Comparison of ENCODE assay signal across 1 cellular context in the genomic region with DNA sequence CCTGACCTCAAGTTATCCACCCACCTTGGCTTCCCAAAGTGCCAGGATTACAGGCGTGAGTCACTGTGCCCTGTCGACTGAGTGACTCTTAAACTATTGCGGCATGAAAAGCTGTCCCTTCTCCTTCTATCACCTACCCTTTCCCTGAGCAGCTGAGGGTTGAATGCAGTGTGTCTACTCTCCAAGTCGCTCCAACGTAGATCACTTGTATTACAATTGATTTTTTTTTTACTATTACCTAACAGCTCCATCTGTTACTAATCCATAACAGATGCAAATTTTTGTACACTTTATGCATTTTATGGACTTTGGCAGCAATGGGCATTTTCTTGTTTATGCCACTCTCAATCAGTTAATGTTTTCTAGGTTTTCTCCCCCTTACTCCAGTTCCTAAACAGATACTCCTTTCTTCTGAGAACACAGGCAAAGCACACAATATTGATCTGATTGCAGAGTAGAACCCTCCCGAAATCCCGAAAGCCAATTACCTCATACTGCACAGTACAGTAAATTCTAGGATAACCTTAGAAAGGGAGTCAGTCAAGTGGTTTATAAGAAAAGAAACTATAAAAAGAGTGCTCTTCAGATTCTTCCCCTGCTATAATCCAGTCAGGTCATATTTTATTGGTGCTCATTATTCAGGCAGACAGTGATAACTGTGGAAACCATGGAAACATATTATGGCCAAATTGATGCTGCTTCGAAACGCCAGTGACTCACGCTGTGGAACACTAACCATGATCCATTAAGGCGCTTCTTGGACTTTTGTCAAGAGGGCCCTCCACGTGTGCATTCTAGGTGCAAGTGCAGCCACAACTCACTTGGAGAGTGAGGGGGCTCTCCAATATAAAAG.
A peak's percentile ranks its signal among the peaks of the same experiment; 100 is the strongest.
TF ChIP-seq lines count a peak whose summit lies in the region.

No MANE protein-coding gene starts in this region.

TF ChIP-seq in HEK293, 187 proteins besides CTCF, POLR2A, EP300 and RAD21 (continued from another document):
- TF ChIP-seq ZEB2 (tag by site-specific recombination; IDR thresholded peaks at IDR 0.05), result peak; percentile 31; the same call in 1 of the 2 replicates
- TF ChIP-seq ZSCAN30 (tag by site-specific recombination; IDR thresholded peaks at IDR 0.05), result no peak
- TF ChIP-seq SCRT2 (tag by site-specific recombination; IDR thresholded peaks at IDR 0.05), result no peak
- no peak for TF ChIP-seq SCRT1 (tag by site-specific recombination; IDR thresholded peaks at IDR 0.05; ENCODE audit: borderline replicate concordance)
- TF ChIP-seq ZNF10 (tag by site-specific recombination; IDR thresholded peaks at IDR 0.05), result 0 out of 2 replicates have a peak, but pooled peaks have one; percentile 38
- peak; percentile 64; the same call in 1 of the 2 replicates for TF ChIP-seq FEZF1 (tag by site-specific recombination; IDR thresholded peaks at IDR 0.05)
- TF ChIP-seq GLIS2 (tag by site-specific recombination; IDR thresholded peaks at IDR 0.05), result no peak
- TF ChIP-seq ZNF529 (tag by site-specific recombination; IDR thresholded peaks at IDR 0.05; ENCODE audit: insufficient replicate concordance), result no peak
- no peak for TF ChIP-seq KLF16 (tag by site-specific recombination; IDR thresholded peaks at IDR 0.05)
- no peak for TF ChIP-seq ZNF211 (tag by site-specific recombination; IDR thresholded peaks at IDR 0.05; ENCODE audit: low read depth)
- peak; percentile 64; the same call in 1 of the 2 replicates for TF ChIP-seq ZNF335 (tag by site-specific recombination; conservative IDR thresholded peaks at IDR 0.05)
- peak; percentile 50; the same call in 1 of the 2 replicates for TF ChIP-seq ZBTB11 (tag by site-specific recombination; conservative IDR thresholded peaks at IDR 0.05; ENCODE audit: low read depth)
- no peak for TF ChIP-seq ELK4 (IDR thresholded peaks at IDR 0.05; ENCODE audit: borderline replicate concordance, low read depth, low read length)
- no peak for TF ChIP-seq ZBTB20 (tag by site-specific recombination; IDR thresholded peaks at IDR 0.05)
- no peak for TF ChIP-seq OVOL3 (tag by site-specific recombination; IDR thresholded peaks at IDR 0.05)
- TF ChIP-seq ZFP3 (tag by site-specific recombination; IDR thresholded peaks at IDR 0.05; ENCODE audit: low read depth), result no peak
- no peak for TF ChIP-seq ZNF837 (tag by site-specific recombination; IDR thresholded peaks at IDR 0.05)
- TF ChIP-seq ZNF596 (tag by site-specific recombination; IDR thresholded peaks at IDR 0.05), result no peak
- no peak for TF ChIP-seq KLF1 (tag by site-specific recombination; IDR thresholded peaks at IDR 0.05)
- 0 out of 2 replicates have a peak, but pooled peaks have one; percentile 63 for TF ChIP-seq MYNN (tag by site-specific recombination; IDR thresholded peaks at IDR 0.05; ENCODE audit: borderline replicate concordance)
- TF ChIP-seq, protein P1, sequence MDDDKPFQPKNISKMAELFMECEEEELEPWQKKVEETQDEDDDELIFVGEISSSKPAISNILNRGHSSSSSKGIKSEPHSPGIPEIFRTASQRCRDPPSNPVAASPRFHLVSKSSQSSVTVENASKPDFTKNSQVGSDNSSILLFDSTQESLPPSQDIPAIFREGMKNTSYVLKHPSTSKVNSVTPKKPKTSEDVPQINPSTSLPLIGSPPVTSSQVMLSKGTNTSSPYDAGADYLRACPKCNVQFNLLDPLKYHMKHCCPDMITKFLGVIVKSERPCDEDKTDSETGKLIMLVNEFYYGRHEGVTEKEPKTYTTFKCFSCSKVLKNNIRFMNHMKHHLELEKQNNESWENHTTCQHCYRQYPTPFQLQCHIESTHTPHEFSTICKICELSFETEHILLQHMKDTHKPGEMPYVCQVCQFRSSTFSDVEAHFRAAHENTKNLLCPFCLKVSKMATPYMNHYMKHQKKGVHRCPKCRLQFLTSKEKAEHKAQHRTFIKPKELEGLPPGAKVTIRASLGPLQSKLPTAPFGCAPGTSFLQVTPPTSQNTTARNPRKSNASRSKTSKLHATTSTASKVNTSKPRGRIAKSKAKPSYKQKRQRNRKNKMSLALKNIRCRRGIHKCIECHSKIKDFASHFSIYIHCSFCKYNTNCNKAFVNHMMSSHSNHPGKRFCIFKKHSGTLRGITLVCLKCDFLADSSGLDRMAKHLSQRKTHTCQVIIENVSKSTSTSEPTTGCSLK (tag by site-specific recombination; IDR thresholded peaks at IDR 0.05), result no peak
- TF ChIP-seq ZNF510 (tag by site-specific recombination; IDR thresholded peaks at IDR 0.05; ENCODE audit: insufficient replicate concordance), result peak; percentile 14
- no peak for TF ChIP-seq ZNF521 (tag by site-specific recombination; IDR thresholded peaks at IDR 0.05)
- TF ChIP-seq ZNF394 (tag by site-specific recombination; IDR thresholded peaks at IDR 0.05; ENCODE audit: borderline replicate concordance), result 0 out of 2 replicates have a peak, but pooled peaks have one; percentile 16
- 0 out of 2 replicates have a peak, but pooled peaks have one; percentile 10 for TF ChIP-seq ZBTB8A (tag by site-specific recombination; IDR thresholded peaks at IDR 0.05)
- peak; percentile 13; the same call in 1 of the 2 replicates for TF ChIP-seq BCL6B (tag by site-specific recombination; IDR thresholded peaks at IDR 0.05)
- TF ChIP-seq PRDM2 (tag by site-specific recombination; IDR thresholded peaks at IDR 0.05; ENCODE audit: borderline replicate concordance), result no peak
- no peak for TF ChIP-seq ZNF561 (tag by site-specific recombination; IDR thresholded peaks at IDR 0.05; ENCODE audit: borderline replicate concordance)
- no peak for TF ChIP-seq KLF8 (tag by site-specific recombination; IDR thresholded peaks at IDR 0.05)
- no peak for TF ChIP-seq ZNF76 (tag by site-specific recombination; IDR thresholded peaks at IDR 0.05; ENCODE audit: borderline replicate concordance, low read depth)
- 0 out of 2 replicates have a peak, but pooled peaks have one; percentile 8 for TF ChIP-seq PRDM1 (tag by site-specific recombination; IDR thresholded peaks at IDR 0.05)
- TF ChIP-seq ZNF366 (tag by site-specific recombination; conservative IDR thresholded peaks at IDR 0.05), result 0 out of 2 replicates have a peak, but pooled peaks have one; percentile 34
- no peak for TF ChIP-seq ZNF311 (tag by site-specific recombination; IDR thresholded peaks at IDR 0.05; ENCODE audit: borderline replicate concordance)
